Comparison of ENCODE assay signal across 8 cellular contexts in genomic region chrX:68832101-68832416, GRCh38. TPM values are rescaled to one million over a fixed set of nuclear protein-coding genes. Genes with fewer than 3 reads are reported as not detected.
DNase-seq lines count a peak whose midpoint lies in the region; ATAC-seq, FAIRE-seq and TF ChIP-seq lines count a peak whose summit lies in the region.

No MANE protein-coding gene starts in this region.

- intact Hi-C loops in dorsolateral prefrontal cortex (cut with DNase I) = no loop called here

- H3K9me3 ChIP-seq in stomach smooth muscle (ENCODE audit: control insufficient read depth in 2 of 2, low read length in 2 of 2) = no peaks in the 10 kb centered on the region

- DNase-seq in GM18507 (ENCODE audit: extremely low spot score, insufficient read length, low read depth) = peak; percentile 15
- DNase-seq in dorsolateral prefrontal cortex = peak in 4 of 10 donors; percentile 25 to 64 (median 42)
- peak; percentile 37 for DNase-seq in medulla oblongata (ENCODE audit: extremely low spot score)
- no peak for DNase-seq in D341Med (ENCODE audit: low spot score)
- no peak for DNase-seq in H54 (ENCODE audit: insufficient read length, low spot score)

- H3K4me3 ChIP-seq in dorsolateral prefrontal cortex (peak overlapping the region in 45 of 59 donors; percentile 9 to 79 (median 68)), stomach smooth muscle (ENCODE audit: low read length in 2 of 2) (peak overlapping the region; percentile 33 to 81)

- no peaks in the 10 kb centered on the region for H3K36me3 ChIP-seq in stomach smooth muscle (ENCODE audit: control insufficient read depth in 2 of 2, insufficient read depth in 2 of 2, low read length in 2 of 2)

- TF ChIP-seq CTCF in dorsolateral prefrontal cortex (IDR thresholded peaks at IDR 0.05 in 54 of 56, conservative IDR thresholded peaks at IDR 0.05 in 2 of 56; ENCODE audit: low read depth in 1 of 56, partially characterized antibody in 56 of 56) = no peak

- ATAC-seq in HG03095 (IDR thresholded peaks at IDR 0.05; ENCODE audit: unreplicated experiment) = peak; percentile 43
- peak; percentile 37 for ATAC-seq in SK-N-SH treated with all-trans-retinoic acid at 6 μM for 48 hours

- H3K9ac ChIP-seq in stomach smooth muscle (ENCODE audit: low read length in 2 of 2) = peak overlapping the region in 1 of 2 donors; percentile 36

- no peak overlapping the region for H3K27ac ChIP-seq in dorsolateral prefrontal cortex
- H3K27ac ChIP-seq in stomach smooth muscle (ENCODE audit: low read length) = no peak overlapping the region

- H3K27me3 ChIP-seq in dorsolateral prefrontal cortex (peaks cover 0 to 72% (median 13%) of the 10 kb centered on the region in 45 donors), stomach smooth muscle (ENCODE audit: control insufficient read depth in 1 of 2, insufficient read depth in 2 of 2, low read length in 2 of 2) (peaks cover 0 to 15% of the 10 kb centered on the region in 2 donors)

- H3K4me1 ChIP-seq in stomach smooth muscle (ENCODE audit: control insufficient read depth, insufficient read depth, low read length) = peaks cover 32% of the 10 kb centered on the region

- FAIRE-seq in GM18507 (lab: Jason Lieb, UNC) (peak; percentile 82), H54 (lab: Jason Lieb, UNC) (no peak)

- no peak for TF ChIP-seq POLR2A in H54 (IDR thresholded peaks at IDR 0.05; ENCODE audit: low read depth, low read length)

TF ChIP-seq in SK-N-SH treated with all-trans-retinoic acid at 6 μM for 48 hours, 23 proteins besides CTCF, POLR2A, EP300 and RAD21:
- TF ChIP-seq ESRRG (CRISPR knock-in tag; IDR thresholded peaks at IDR 0.05) (no peak), TOX (CRISPR knock-in tag; IDR thresholded peaks at IDR 0.05; ENCODE audit: borderline replicate concordance) (no peak), CSRNP3 (CRISPR knock-in tag; IDR thresholded peaks at IDR 0.05) (no peak), OSR1 (CRISPR knock-in tag; IDR thresholded peaks at IDR 0.05) (no peak), RARB (CRISPR knock-in tag; IDR thresholded peaks at IDR 0.05) (no peak), GLIS3 (CRISPR knock-in tag; IDR thresholded peaks at IDR 0.05) (no peak), PPARA (CRISPR knock-in tag; IDR thresholded peaks at IDR 0.05; ENCODE audit: borderline replicate concordance) (no peak), POU6F1 (CRISPR knock-in tag; IDR thresholded peaks at IDR 0.05; ENCODE audit: borderline replicate concordance, low read depth) (no peak), TSHZ2 (CRISPR knock-in tag; IDR thresholded peaks at IDR 0.05) (no peak), BACH2 (CRISPR knock-in tag; IDR thresholded peaks at IDR 0.05; ENCODE audit: borderline replicate concordance) (no peak), ARNTL (CRISPR knock-in tag; IDR thresholded peaks at IDR 0.05; ENCODE audit: borderline replicate concordance, low read depth) (no peak), CSDC2 (CRISPR knock-in tag; IDR thresholded peaks at IDR 0.05) (no peak), ISL1 (CRISPR knock-in tag; IDR thresholded peaks at IDR 0.05) (no peak), ZC3H10 (CRISPR knock-in tag; IDR thresholded peaks at IDR 0.05) (no peak)

RNA-seq across cellular contexts. Expression of gene EFNB1, which starts 3.2 kb away (rescaled TPM):
- 10 to 100 TPM in 5 of 120 experiments, 1 to 10 TPM in 115; 3.0 to 12.4 (median 6.2) TPM for total RNA-seq in dorsolateral prefrontal cortex

Comparison
In these comparisons a context has a peak if more than half of its experiments do, and no peak if none do; other contexts are left out.
1. DNase-seq: peak in GM18507 (single experiment) and medulla oblongata (single experiment); none in D341Med (single experiment) and H54 (single experiment).